11 cellular contexts compared by ENCODE assay signal in genomic region chr1:51792864-51793263, GRCh38.
DNase-seq lines count a peak whose midpoint lies in the region; FAIRE-seq and TF ChIP-seq lines count a peak whose summit lies in the region.
"Had no signal": no experiment of that assay in that cellular context is flagged by ENCODE, and none has a peak within 500 bp of the region (broad histone marks: within the 10 kb centered on the region; RNA-seq: fewer than 3 reads in every experiment).

No MANE protein-coding gene starts in this region.

- H3K36me3 ChIP-seq in kidney epithelial cell (ENCODE audit: control insufficient read depth, insufficient read depth, low read length): peaks cover 2% of the 10 kb centered on the region

- TF ChIP-seq CTCF in AG09309 (IDR thresholded peaks at IDR 0.05; ENCODE audit: control insufficient read depth, insufficient read depth, low read depth, low read length, missing control alignments) (no peak), HFF-Myc (IDR thresholded peaks at IDR 0.05; ENCODE audit: low read depth, low read length, missing control alignments) (no peak), kidney epithelial cell (IDR thresholded peaks at IDR 0.05; ENCODE audit: insufficient read depth, low read length, poor library complexity, severe bottlenecking) (no peak)

- H3K27me3 ChIP-seq in kidney epithelial cell (ENCODE audit: control insufficient read depth, insufficient read depth, low read length): no peaks in the 10 kb centered on the region

- H3K4me3 ChIP-seq in AG09309 (ENCODE audit: control insufficient read depth, low read depth, low read length) (no peak overlapping the region), HFF-Myc (replicated peaks; ENCODE audit: low read depth, low read length) (no peak overlapping the region), kidney epithelial cell (ENCODE audit: low read depth, low read length) (no peak overlapping the region)

- FAIRE-seq in frontal cortex (lab: Jason Lieb, UNC): no peak

- DNase-seq in AG09309 (ENCODE audit: low read depth) (peak; percentile 31), HFF-Myc (ENCODE audit: extremely low read depth, low read depth) (peak; percentile 22), astrocyte of the hippocampus (ENCODE audit: low read depth, low spot score) (peak; percentile 56), kidney epithelial cell (ENCODE audit: low read depth) (peak; percentile 35), frontal cortex (ENCODE audit: low spot score in 2 of 2) (no peak), mucosa of gallbladder (ENCODE audit: low spot score) (no peak), COR-L47 (lab: John Stamatoyannopoulos, UW) (no peak), NCI-H82 treated with DMSO at 0.1 percent for 48 hours (lab: John Stamatoyannopoulos, UW; ENCODE audit: unreplicated experiment) (no peak)
- DNase-seq: naive B cell, NCI-H1694, T1000 had no signal

Comparison
In these comparisons a context has a peak if more than half of its experiments do, and no peak if none do; other contexts are left out.
1. DNase-seq: peak in AG09309 (single experiment), HFF-Myc (single experiment), astrocyte of the hippocampus (single experiment) and kidney epithelial cell (single experiment); none in frontal cortex (0 of 2), mucosa of gallbladder (single experiment), COR-L47 (single experiment) and NCI-H82 treated with DMSO at 0.1 percent for 48 hours (single experiment).